1 cellular context compared by ENCODE assay signal in the genomic region with DNA sequence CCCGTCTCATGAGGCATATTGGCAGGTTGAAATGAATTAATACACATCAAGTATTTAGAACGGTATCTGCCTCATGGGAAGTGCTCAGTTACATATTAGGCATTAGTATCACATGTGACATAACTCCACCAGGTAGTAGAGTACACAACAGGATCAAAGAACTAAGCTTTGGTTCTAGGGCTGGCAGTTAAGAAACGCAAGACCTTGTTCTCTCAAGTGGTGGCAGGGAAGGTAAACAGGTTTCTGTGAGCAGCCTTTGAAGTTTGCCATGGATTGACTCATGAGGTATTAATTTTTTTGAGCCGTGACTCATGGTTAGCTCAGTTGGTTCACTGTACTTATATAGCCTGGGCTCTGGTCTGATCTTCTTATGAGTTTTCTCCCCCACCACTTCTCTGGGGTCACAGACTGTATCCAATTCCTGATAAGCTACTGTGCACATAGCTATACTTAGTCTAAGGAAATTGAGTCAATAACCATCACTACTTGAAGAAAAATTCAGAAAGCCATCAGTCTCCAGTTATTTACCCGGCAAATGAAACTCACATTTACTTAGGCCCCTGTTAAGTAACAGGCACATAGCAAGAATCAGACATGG.
TF ChIP-seq lines count a peak whose summit lies in the region.

No MANE protein-coding gene starts in this region.

TF ChIP-seq in HepG2, 621 proteins besides CTCF, POLR2A, EP300 and RAD21 (continued from another document and continues in another):
- TF ChIP-seq, protein P1, sequence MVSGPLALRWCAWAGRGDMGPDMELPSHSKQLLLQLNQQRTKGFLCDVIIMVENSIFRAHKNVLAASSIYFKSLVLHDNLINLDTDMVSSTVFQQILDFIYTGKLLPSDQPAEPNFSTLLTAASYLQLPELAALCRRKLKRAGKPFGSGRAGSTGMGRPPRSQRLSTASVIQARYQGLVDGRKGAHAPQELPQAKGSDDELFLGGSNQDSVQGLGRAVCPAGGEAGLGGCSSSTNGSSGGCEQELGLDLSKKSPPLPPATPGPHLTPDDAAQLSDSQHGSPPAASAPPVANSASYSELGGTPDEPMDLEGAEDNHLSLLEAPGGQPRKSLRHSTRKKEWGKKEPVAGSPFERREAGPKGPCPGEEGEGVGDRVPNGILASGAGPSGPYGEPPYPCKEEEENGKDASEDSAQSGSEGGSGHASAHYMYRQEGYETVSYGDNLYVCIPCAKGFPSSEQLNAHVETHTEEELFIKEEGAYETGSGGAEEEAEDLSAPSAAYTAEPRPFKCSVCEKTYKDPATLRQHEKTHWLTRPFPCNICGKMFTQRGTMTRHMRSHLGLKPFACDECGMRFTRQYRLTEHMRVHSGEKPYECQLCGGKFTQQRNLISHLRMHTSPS (CRISPR knock-in tag; IDR thresholded peaks at IDR 0.05; ENCODE audit: low read depth), result peak; percentile 83; the same call in 1 of the 2 replicates
- TF ChIP-seq, protein P2, sequence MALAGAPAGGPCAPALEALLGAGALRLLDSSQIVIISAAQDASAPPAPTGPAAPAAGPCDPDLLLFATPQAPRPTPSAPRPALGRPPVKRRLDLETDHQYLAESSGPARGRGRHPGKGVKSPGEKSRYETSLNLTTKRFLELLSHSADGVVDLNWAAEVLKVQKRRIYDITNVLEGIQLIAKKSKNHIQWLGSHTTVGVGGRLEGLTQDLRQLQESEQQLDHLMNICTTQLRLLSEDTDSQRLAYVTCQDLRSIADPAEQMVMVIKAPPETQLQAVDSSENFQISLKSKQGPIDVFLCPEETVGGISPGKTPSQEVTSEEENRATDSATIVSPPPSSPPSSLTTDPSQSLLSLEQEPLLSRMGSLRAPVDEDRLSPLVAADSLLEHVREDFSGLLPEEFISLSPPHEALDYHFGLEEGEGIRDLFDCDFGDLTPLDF (CRISPR knock-in tag; IDR thresholded peaks at IDR 0.05), result no peak
- TF ChIP-seq, protein P3, sequence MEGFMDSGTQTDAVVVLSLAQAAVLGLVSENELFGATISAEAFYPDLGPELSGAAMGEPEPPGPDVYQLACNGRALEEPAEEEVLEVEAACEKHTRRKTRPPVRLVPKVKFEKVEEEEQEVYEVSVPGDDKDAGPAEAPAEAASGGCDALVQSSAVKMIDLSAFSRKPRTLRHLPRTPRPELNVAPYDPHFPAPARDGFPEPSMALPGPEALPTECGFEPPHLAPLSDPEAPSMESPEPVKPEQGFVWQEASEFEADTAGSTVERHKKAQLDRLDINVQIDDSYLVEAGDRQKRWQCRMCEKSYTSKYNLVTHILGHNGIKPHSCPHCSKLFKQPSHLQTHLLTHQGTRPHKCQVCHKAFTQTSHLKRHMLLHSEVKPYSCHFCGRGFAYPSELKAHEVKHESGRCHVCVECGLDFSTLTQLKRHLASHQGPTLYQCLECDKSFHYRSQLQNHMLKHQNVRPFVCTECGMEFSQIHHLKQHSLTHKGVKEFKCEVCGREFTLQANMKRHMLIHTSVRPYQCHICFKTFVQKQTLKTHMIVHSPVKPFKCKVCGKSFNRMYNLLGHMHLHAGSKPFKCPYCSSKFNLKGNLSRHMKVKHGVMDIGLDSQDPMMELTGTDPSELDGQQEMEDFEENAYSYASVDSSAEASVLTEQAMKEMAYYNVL (CRISPR knock-in tag; IDR thresholded peaks at IDR 0.05; ENCODE audit: borderline replicate concordance), result peak; percentile 81
- TF ChIP-seq RBM22 (optimal IDR thresholded peaks at IDR 0.05; ENCODE audit: low read length) (no peak), ZNF460 (CRISPR knock-in tag; IDR thresholded peaks at IDR 0.05; ENCODE audit: borderline replicate concordance) (no peak; the same call in 1 of the 2 replicates), THAP11 (CRISPR knock-in tag; IDR thresholded peaks at IDR 0.05) (peak; percentile 72), ZNF44 (CRISPR knock-in tag; IDR thresholded peaks at IDR 0.05) (0 out of 2 replicates have a peak, but pooled peaks have one; percentile 67), DMAP1 (CRISPR knock-in tag; IDR thresholded peaks at IDR 0.05) (peak; percentile 53; the same call in 1 of the 2 replicates), GABPB1 (CRISPR knock-in tag; IDR thresholded peaks at IDR 0.05) (peak; percentile 44; the same call in 1 of the 2 replicates), NKX3-1 (CRISPR knock-in tag; IDR thresholded peaks at IDR 0.05) (peak; percentile 97), SOX6 (IDR thresholded peaks at IDR 0.05) (no peak), SOX6 (CRISPR knock-in tag; IDR thresholded peaks at IDR 0.05) (peak; percentile 97), ELF4 (CRISPR knock-in tag; IDR thresholded peaks at IDR 0.05; ENCODE audit: borderline replicate concordance) (no peak), NPAS2 (CRISPR knock-in tag; IDR thresholded peaks at IDR 0.05; ENCODE audit: borderline replicate concordance) (no peak), ADNP (CRISPR knock-in tag; IDR thresholded peaks at IDR 0.05) (no peak), ZNF562 (CRISPR knock-in tag; IDR thresholded peaks at IDR 0.05; ENCODE audit: borderline replicate concordance) (no peak), ARHGAP35 (CRISPR knock-in tag; IDR thresholded peaks at IDR 0.05; ENCODE audit: borderline replicate concordance) (no peak), HNRNPH1 (optimal IDR thresholded peaks at IDR 0.05; ENCODE audit: low read depth, low read length) (no peak), ZNF660 (CRISPR knock-in tag; IDR thresholded peaks at IDR 0.05; ENCODE audit: borderline replicate concordance, low read depth) (no peak), SOX13 (IDR thresholded peaks at IDR 0.05) (peak; percentile 90), SOX13 (CRISPR knock-in tag; conservative IDR thresholded peaks at IDR 0.05 in 1 of 2, IDR thresholded peaks at IDR 0.05 in 1 of 2) (peak in 1 of 2 experiments; percentile 97; a peak in 2 of 4 replicates), AHR (CRISPR knock-in tag; IDR thresholded peaks at IDR 0.05) (no peak; the same call in 1 of the 2 replicates), ZNF451 (CRISPR knock-in tag; IDR thresholded peaks at IDR 0.05) (no peak)
- TF ChIP-seq, protein P4, sequence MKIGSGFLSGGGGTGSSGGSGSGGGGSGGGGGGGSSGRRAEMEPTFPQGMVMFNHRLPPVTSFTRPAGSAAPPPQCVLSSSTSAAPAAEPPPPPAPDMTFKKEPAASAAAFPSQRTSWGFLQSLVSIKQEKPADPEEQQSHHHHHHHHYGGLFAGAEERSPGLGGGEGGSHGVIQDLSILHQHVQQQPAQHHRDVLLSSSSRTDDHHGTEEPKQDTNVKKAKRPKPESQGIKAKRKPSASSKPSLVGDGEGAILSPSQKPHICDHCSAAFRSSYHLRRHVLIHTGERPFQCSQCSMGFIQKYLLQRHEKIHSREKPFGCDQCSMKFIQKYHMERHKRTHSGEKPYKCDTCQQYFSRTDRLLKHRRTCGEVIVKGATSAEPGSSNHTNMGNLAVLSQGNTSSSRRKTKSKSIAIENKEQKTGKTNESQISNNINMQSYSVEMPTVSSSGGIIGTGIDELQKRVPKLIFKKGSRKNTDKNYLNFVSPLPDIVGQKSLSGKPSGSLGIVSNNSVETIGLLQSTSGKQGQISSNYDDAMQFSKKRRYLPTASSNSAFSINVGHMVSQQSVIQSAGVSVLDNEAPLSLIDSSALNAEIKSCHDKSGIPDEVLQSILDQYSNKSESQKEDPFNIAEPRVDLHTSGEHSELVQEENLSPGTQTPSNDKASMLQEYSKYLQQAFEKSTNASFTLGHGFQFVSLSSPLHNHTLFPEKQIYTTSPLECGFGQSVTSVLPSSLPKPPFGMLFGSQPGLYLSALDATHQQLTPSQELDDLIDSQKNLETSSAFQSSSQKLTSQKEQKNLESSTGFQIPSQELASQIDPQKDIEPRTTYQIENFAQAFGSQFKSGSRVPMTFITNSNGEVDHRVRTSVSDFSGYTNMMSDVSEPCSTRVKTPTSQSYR (CRISPR knock-in tag; IDR thresholded peaks at IDR 0.05; ENCODE audit: borderline replicate concordance), result peak; percentile 92
- TF ChIP-seq, protein P5, sequence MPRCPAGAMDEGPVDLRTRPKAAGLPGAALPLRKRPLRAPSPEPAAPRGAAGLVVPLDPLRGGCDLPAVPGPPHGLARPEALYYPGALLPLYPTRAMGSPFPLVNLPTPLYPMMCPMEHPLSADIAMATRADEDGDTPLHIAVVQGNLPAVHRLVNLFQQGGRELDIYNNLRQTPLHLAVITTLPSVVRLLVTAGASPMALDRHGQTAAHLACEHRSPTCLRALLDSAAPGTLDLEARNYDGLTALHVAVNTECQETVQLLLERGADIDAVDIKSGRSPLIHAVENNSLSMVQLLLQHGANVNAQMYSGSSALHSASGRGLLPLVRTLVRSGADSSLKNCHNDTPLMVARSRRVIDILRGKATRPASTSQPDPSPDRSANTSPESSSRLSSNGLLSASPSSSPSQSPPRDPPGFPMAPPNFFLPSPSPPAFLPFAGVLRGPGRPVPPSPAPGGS (CRISPR knock-in tag; IDR thresholded peaks at IDR 0.05), result no peak
- TF ChIP-seq, protein P6, sequence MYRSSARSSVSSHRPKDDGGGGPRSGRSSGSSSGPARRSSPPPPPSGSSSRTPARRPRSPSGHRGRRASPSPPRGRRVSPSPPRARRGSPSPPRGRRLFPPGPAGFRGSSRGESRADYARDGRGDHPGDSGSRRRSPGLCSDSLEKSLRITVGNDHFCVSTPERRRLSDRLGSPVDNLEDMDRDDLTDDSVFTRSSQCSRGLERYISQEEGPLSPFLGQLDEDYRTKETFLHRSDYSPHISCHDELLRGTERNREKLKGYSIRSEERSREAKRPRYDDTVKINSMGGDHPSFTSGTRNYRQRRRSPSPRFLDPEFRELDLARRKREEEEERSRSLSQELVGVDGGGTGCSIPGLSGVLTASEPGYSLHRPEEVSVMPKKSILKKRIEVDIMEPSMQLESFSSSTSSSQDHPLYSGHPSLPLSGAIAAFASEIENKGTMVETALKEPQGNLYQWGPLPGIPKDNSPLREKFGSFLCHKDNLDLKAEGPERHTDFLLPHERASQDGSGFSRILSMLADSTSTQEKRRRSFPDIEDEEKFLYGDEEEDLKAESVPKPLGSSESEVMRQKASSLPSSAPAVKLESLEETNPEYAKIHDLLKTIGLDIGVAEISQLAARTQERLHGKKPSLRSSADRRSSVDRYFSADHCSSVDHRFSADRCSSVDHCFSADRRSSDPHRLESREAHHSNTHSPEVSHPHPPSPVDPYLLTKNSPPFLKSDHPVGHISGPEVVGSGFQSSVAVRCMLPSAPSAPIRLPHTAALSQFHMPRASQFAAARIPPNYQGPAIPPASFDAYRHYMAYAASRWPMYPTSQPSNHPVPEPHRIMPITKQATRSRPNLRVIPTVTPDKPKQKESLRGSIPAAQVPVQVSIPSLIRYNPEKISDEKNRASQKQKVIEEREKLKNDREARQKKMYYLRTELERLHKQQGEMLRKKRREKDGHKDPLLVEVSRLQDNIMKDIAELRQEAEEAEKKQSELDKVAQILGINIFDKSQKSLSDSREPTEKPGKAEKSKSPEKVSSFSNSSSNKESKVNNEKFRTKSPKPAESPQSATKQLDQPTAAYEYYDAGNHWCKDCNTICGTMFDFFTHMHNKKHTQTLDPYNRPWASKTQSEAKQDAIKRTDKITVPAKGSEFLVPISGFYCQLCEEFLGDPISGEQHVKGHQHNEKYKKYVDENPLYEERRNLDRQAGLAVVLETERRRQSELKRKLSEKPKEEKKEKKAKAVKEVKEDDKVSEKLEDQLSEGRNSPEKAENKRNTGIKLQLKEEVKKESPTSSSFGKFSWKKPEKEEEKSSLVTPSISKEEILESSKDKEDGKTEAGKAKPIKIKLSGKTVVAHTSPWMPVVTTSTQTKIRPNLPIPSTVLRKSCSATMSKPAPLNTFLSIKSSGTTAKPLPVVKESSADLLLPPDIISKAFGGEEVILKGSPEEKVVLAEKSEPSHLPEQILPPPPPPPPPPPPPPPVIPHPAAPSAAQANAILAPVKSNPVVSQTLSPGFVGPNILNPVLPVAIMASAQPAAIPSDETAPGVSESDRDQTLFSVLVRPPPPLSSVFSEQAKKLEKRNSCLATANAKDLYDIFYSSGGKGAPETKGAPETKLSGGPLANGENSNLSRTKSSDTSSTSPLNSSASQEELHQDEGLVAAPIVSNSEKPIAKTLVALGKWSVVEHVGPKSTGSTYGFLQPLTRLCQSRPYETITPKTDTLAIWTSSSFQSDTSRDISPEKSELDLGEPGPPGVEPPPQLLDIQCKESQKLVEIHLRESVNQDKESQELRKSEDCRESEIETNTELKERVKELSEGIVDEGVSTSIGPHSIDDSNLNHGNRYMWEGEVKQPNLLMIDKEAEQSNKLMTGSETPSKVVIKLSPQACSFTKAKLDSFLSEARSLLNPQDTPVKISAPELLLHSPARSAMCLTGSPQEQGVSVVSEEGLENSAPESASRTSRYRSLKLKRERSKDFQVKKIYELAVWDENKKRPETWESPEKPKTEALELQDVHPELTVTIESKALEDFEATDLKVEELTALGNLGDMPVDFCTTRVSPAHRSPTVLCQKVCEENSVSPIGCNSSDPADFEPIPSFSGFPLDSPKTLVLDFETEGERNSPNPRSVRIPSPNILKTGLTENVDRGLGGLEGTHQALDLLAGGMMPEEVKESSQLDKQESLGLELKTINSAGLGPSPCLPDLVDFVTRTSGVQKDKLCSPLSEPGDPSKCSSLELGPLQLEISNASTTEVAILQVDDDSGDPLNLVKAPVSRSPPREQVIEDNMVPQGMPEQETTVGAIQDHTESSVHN (CRISPR knock-in tag; IDR thresholded peaks at IDR 0.05), result no peak
- TF ChIP-seq, protein P7, sequence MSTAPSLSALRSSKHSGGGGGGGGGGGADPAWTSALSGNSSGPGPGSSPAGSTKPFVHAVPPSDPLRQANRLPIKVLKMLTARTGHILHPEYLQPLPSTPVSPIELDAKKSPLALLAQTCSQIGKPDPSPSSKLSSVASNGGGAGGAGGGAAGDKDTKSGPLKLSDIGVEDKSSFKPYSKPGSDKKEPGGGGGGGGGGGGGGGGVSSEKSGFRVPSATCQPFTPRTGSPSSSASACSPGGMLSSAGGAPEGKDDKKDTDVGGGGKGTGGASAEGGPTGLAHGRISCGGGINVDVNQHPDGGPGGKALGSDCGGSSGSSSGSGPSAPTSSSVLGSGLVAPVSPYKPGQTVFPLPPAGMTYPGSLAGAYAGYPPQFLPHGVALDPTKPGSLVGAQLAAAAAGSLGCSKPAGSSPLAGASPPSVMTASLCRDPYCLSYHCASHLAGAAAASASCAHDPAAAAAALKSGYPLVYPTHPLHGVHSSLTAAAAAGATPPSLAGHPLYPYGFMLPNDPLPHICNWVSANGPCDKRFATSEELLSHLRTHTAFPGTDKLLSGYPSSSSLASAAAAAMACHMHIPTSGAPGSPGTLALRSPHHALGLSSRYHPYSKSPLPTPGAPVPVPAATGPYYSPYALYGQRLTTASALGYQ (CRISPR knock-in tag; IDR thresholded peaks at IDR 0.05), result peak; percentile 96
- TF ChIP-seq, protein P8, sequence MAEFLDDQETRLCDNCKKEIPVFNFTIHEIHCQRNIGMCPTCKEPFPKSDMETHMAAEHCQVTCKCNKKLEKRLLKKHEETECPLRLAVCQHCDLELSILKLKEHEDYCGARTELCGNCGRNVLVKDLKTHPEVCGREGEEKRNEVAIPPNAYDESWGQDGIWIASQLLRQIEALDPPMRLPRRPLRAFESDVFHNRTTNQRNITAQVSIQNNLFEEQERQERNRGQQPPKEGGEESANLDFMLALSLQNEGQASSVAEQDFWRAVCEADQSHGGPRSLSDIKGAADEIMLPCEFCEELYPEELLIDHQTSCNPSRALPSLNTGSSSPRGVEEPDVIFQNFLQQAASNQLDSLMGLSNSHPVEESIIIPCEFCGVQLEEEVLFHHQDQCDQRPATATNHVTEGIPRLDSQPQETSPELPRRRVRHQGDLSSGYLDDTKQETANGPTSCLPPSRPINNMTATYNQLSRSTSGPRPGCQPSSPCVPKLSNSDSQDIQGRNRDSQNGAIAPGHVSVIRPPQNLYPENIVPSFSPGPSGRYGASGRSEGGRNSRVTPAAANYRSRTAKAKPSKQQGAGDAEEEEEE (CRISPR knock-in tag; IDR thresholded peaks at IDR 0.05; ENCODE audit: borderline replicate concordance), result no peak
